In the genomic region with DNA sequence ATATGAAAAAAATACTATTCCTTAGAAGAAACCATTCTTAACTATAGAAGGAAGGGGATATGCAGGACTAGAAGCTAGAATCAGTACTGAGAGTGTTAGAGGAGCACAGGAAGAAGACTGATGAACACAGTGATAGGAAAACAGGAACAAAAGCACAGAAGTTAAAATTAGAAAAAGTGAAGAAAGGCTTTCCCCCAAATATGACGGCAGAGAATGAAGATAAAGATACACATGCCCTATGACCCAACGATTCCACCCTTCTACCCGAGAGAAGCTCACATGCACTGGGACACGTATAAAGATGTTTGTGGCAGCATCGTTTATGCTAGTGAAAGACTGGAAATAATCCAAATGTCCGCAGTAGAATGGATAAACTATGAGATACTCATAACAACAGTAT, we compare ENCODE assay signal across 1 cellular context.
TF ChIP-seq lines count a peak whose summit lies in the region.

No MANE protein-coding gene starts in this region.

TF ChIP-seq in IMR-90, 13 proteins besides CTCF, POLR2A, EP300 and RAD21 (continued from another document):
- TF ChIP-seq RFX5 (IDR thresholded peaks at IDR 0.05; ENCODE audit: low read depth, low read length) (no peak), CEBPB (IDR thresholded peaks at IDR 0.05; ENCODE audit: low read depth, low read length) (no peak), CHD1 (IDR thresholded peaks at IDR 0.05; ENCODE audit: low read depth, low read length) (no peak)
- TF ChIP-seq, protein P1, sequence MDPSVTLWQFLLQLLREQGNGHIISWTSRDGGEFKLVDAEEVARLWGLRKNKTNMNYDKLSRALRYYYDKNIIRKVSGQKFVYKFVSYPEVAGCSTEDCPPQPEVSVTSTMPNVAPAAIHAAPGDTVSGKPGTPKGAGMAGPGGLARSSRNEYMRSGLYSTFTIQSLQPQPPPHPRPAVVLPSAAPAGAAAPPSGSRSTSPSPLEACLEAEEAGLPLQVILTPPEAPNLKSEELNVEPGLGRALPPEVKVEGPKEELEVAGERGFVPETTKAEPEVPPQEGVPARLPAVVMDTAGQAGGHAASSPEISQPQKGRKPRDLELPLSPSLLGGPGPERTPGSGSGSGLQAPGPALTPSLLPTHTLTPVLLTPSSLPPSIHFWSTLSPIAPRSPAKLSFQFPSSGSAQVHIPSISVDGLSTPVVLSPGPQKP (IDR thresholded peaks at IDR 0.05; ENCODE audit: borderline replicate concordance, low read depth, low read length), result no peak
